Comparison of ENCODE assay signal across 29 cellular contexts in genomic region chr3:55570361-55570760, GRCh38.
DNase-seq lines count a peak whose midpoint lies in the region; ATAC-seq and TF ChIP-seq lines count a peak whose summit lies in the region.
"Had no signal": no experiment of that assay in that cellular context is flagged by ENCODE, and none has a peak within 500 bp of the region (broad histone marks: within the 10 kb centered on the region; RNA-seq: fewer than 3 reads in every experiment).

No MANE protein-coding gene starts in this region.

- H3K4me3 ChIP-seq in SJCRH30, result no peak overlapping the region
- H3K4me3 ChIP-seq in fibroblast of pulmonary artery (replicated peaks; ENCODE audit: low read depth, low read length), result no peak overlapping the region
- H3K4me3 ChIP-seq: colonic mucosa, esophagus muscularis mucosa, gastrocnemius medialis, HAP-1, lung, spleen, uterus had no signal

- H3K27ac Mint-ChIP-seq in nephron progenitor cell, result peak overlapping the region; percentile 49
- no peak overlapping the region for H3K27ac Mint-ChIP-seq in effector memory CD8-positive, alpha-beta T cell
- H3K27ac Mint-ChIP-seq: activated naive CD8-positive, alpha-beta T cell treated with anti-CD3 and anti-CD28 coated beads, Interleukin-2, amount 10 ng/mL, durations not matched to agents 7 days and 5 days; stimulated activated memory B cell treated with anti-CD40 and anti-IgM and Interleukin-4, amounts not matched to agents 10 μg/mL and 1 μg/mL and 100 μg/mL, for 72 hours had no signal

- no peaks in the 10 kb centered on the region for H3K36me3 ChIP-seq in SJCRH30
- H3K36me3 ChIP-seq: BE2C, colonic mucosa, esophagus muscularis mucosa, gastrocnemius medialis, HAP-1, spleen, uterus had no signal

- no peak for TF ChIP-seq CTCF in fibroblast of pulmonary artery (IDR thresholded peaks at IDR 0.05; ENCODE audit: low read length, missing control alignments)
- no peak for TF ChIP-seq CTCF in nephron progenitor cell (IDR thresholded peaks at IDR 0.05)

- H3K36me3 Mint-ChIP-seq in nephron progenitor cell (ENCODE audit: low read depth), result no peaks in the 10 kb centered on the region
- H3K36me3 Mint-ChIP-seq in effector memory CD8-positive, alpha-beta T cell (ENCODE audit: insufficient read depth), result no peaks in the 10 kb centered on the region
- H3K36me3 Mint-ChIP-seq: activated naive CD8-positive, alpha-beta T cell treated with anti-CD3 and anti-CD28 coated beads, Interleukin-2, amount 10 ng/mL, durations not matched to agents 7 days and 5 days; stimulated activated memory B cell treated with anti-CD40 and anti-IgM and Interleukin-4, amounts not matched to agents 10 μg/mL and 1 μg/mL and 100 μg/mL, for 72 hours had no signal

- H3K4me1 ChIP-seq in SJCRH30, result peaks cover 18% of the 10 kb centered on the region
- H3K4me1 ChIP-seq: BE2C, colonic mucosa had no signal

- H3K4me1 Mint-ChIP-seq in nephron progenitor cell, result peaks cover 74% of the 10 kb centered on the region
- no peaks in the 10 kb centered on the region for H3K4me1 Mint-ChIP-seq in effector memory CD8-positive, alpha-beta T cell (ENCODE audit: low read depth in 2 of 2)
- H3K4me1 Mint-ChIP-seq: stimulated activated memory B cell treated with anti-CD40 and anti-IgM and Interleukin-4, amounts not matched to agents 10 μg/mL and 1 μg/mL and 100 μg/mL, for 72 hours had no signal

- H3K27ac ChIP-seq in SJCRH30, result no peak overlapping the region
- H3K27ac ChIP-seq: colonic mucosa, esophagus muscularis mucosa, gastrocnemius medialis, HL-60, spleen had no signal

- no peaks in the 10 kb centered on the region for H3K9me3 Mint-ChIP-seq in nephron progenitor cell
- peaks cover 13 to 17% of the 10 kb centered on the region in 2 donors for H3K9me3 Mint-ChIP-seq in effector memory CD8-positive, alpha-beta T cell
- H3K9me3 Mint-ChIP-seq: activated naive CD8-positive, alpha-beta T cell treated with anti-CD3 and anti-CD28 coated beads, Interleukin-2, amount 10 ng/mL, durations not matched to agents 7 days and 5 days; stimulated activated memory B cell treated with anti-CD40 and anti-IgM and Interleukin-4, amounts not matched to agents 10 μg/mL and 1 μg/mL and 100 μg/mL, for 72 hours had no signal

- H3K27me3 Mint-ChIP-seq in nephron progenitor cell (ENCODE audit: low read depth, poor library complexity), result no peaks in the 10 kb centered on the region
- no peaks in the 10 kb centered on the region for H3K27me3 Mint-ChIP-seq in effector memory CD8-positive, alpha-beta T cell
- H3K27me3 Mint-ChIP-seq: activated naive CD8-positive, alpha-beta T cell treated with anti-CD3 and anti-CD28 coated beads, Interleukin-2, amount 10 ng/mL, durations not matched to agents 7 days and 5 days; stimulated activated memory B cell treated with anti-CD40 and anti-IgM and Interleukin-4, amounts not matched to agents 10 μg/mL and 1 μg/mL and 100 μg/mL, for 72 hours had no signal

- no peaks in the 10 kb centered on the region for H3K9me3 ChIP-seq in SJCRH30 (replicated peaks)
- H3K9me3 ChIP-seq: BE2C, colonic mucosa, esophagus muscularis mucosa, gastrocnemius medialis, HAP-1, spleen, uterus had no signal

- no peak for ATAC-seq in effector memory CD8-positive, alpha-beta T cell (replicated peaks)
- ATAC-seq in GM19397 (IDR thresholded peaks at IDR 0.05; ENCODE audit: unreplicated experiment), result no peak
- ATAC-seq: gastrocnemius medialis; stimulated activated memory B cell treated with anti-CD40 and anti-IgM and Interleukin-4, amounts not matched to agents 10 μg/mL and 1 μg/mL and 100 μg/mL, for 72 hours had no signal

- DNase-seq in ELF-1 (ENCODE audit: low read depth, low spot score) (peak; percentile 73), SJCRH30 (peak; percentile 63 to 75), fibroblast of pulmonary artery (ENCODE audit: low read depth) (peak; percentile 31), nephron progenitor cell (no peak), NCI-H345 treated with DMSO at 0.1 percent for 48 hours (lab: John Stamatoyannopoulos, UW; ENCODE audit: unreplicated experiment) (no peak)
- no peak for DNase-seq in effector memory CD8-positive, alpha-beta T cell
- DNase-seq in activated naive CD4-positive, alpha-beta T cell treated with anti-CD3 and anti-CD28 coated beads, Interleukin-2, amount 50 U/mL, for 16 hours, result no peak
- DNase-seq: activated CD4-positive, alpha-beta T cell treated with anti-CD3 and anti-CD28 coated beads, Interleukin-2, amount 50 U/mL, for 4 hours; activated CD4-positive, CD25-positive, alpha-beta regulatory T cell; activated CD8-positive, alpha-beta memory T cell treated with anti-CD3 and anti-CD28 coated beads, Interleukin-2, amount 50 U/mL, for 48 hours; activated naive CD8-positive, alpha-beta T cell treated with anti-CD3 and anti-CD28 coated beads, Interleukin-2, amount 10 ng/mL, durations not matched to agents 7 days and 5 days; BE2C; colonic mucosa; gastrocnemius medialis; NCI-H1105; NCI-H2029; NCI-H774; occipital lobe; OCI-M1; Right ventricle myocardium superior; spleen; stimulated activated CD4-positive, alpha-beta T cell treated with anti-CD3 and anti-CD28 coated beads, Interleukin-2, amount 100 ng/mL, for 48 hours; uterus had no signal

- H3K27me3 ChIP-seq in SJCRH30, result no peaks in the 10 kb centered on the region
- H3K27me3 ChIP-seq: BE2C, colonic mucosa, esophagus muscularis mucosa, gastrocnemius medialis, spleen, uterus had no signal

- no peak overlapping the region for H3K4me3 Mint-ChIP-seq in nephron progenitor cell
- no peak overlapping the region for H3K4me3 Mint-ChIP-seq in effector memory CD8-positive, alpha-beta T cell
- H3K4me3 Mint-ChIP-seq: activated naive CD8-positive, alpha-beta T cell treated with anti-CD3 and anti-CD28 coated beads, Interleukin-2, amount 10 ng/mL, durations not matched to agents 7 days and 5 days; stimulated activated memory B cell treated with anti-CD40 and anti-IgM and Interleukin-4, amounts not matched to agents 10 μg/mL and 1 μg/mL and 100 μg/mL, for 72 hours had no signal

Comparison
In these comparisons a context has a peak if more than half of its experiments do, and no peak if none do; other contexts are left out.
1. DNase-seq: peak in ELF-1 (single experiment), SJCRH30 (2 of 2) and fibroblast of pulmonary artery (single experiment); none in nephron progenitor cell (single experiment), NCI-H345 treated with DMSO at 0.1 percent for 48 hours (single experiment), effector memory CD8-positive, alpha-beta T cell (0 of 3) and activated naive CD4-positive, alpha-beta T cell treated with anti-CD3 and anti-CD28 coated beads, Interleukin-2, amount 50 U/mL, for 16 hours (single experiment).